In genomic region chr10:73819513-73820093, GRCh38 we compare ENCODE assay signal across 10 cellular contexts. TPM values are rescaled to one million over a fixed set of nuclear protein-coding genes. Genes with fewer than 3 reads are reported as not detected.
DNase-seq lines count a peak whose midpoint lies in the region; ATAC-seq and TF ChIP-seq lines count a peak whose summit lies in the region.
"Had no signal": no experiment of that assay in that cellular context is flagged by ENCODE, and none has a peak within 500 bp of the region (broad histone marks: within the 10 kb centered on the region; RNA-seq: fewer than 3 reads in every experiment).

No MANE protein-coding gene starts in this region.

- no peak overlapping the region for H3K4me3 ChIP-seq in Peyer's patch
- H3K4me3 ChIP-seq in esophagus squamous epithelium = peak overlapping the region in 1 of 4 donors; percentile 6
- peak overlapping the region in 1 of 2 donors; percentile 39 for H3K4me3 ChIP-seq in mucosa of rectum (ENCODE audit: low read length in 2 of 2)

- TF ChIP-seq POLR2A in Peyer's patch (IDR thresholded peaks at IDR 0.05) (no peak), esophagus squamous epithelium (IDR thresholded peaks at IDR 0.05) (no peak), GM18505 (IDR thresholded peaks at IDR 0.05; ENCODE audit: borderline replicate concordance, extremely low read depth, insufficient read depth, insufficient read length) (no peak)

- H3K4me3 Mint-ChIP-seq in stimulated activated memory B cell treated with anti-CD40 and anti-IgM and Interleukin-4, amounts not matched to agents 10 μg/mL and 1 μg/mL and 100 μg/mL, for 72 hours = no peak overlapping the region

- no peaks in the 10 kb centered on the region for H3K27me3 ChIP-seq in Peyer's patch
- no peaks in the 10 kb centered on the region for H3K27me3 ChIP-seq in esophagus squamous epithelium
- H3K27me3 ChIP-seq in mucosa of rectum (ENCODE audit: control insufficient read depth in 2 of 2, insufficient read depth in 2 of 2, low read length in 2 of 2) = no peaks in the 10 kb centered on the region

- no peaks in the 10 kb centered on the region for H3K9me3 Mint-ChIP-seq in stimulated activated memory B cell treated with anti-CD40 and anti-IgM and Interleukin-4, amounts not matched to agents 10 μg/mL and 1 μg/mL and 100 μg/mL, for 72 hours

- H3K36me3 Mint-ChIP-seq in stimulated activated memory B cell treated with anti-CD40 and anti-IgM and Interleukin-4, amounts not matched to agents 10 μg/mL and 1 μg/mL and 100 μg/mL, for 72 hours = peaks cover 32% of the 10 kb centered on the region

- H3K4me1 Mint-ChIP-seq in stimulated activated memory B cell treated with anti-CD40 and anti-IgM and Interleukin-4, amounts not matched to agents 10 μg/mL and 1 μg/mL and 100 μg/mL, for 72 hours = no peaks in the 10 kb centered on the region

- DNase-seq in Peyer's patch (peak in 2 of 3 donors; percentile 63 to 79), esophagus squamous epithelium (lab: John Stamatoyannopoulos, UW) (no peak), DMS153 (lab: John Stamatoyannopoulos, UW) (no peak), GM19238 (ENCODE audit: insufficient read length, low spot score) (no peak)
- DNase-seq: kidney glomerular epithelial cell, NCI-H1694 treated with DMSO at 0.1 percent for 48 hours had no signal

- peak overlapping the region; percentile 14 to 60 for H3K9ac ChIP-seq in mucosa of rectum (ENCODE audit: low read depth in 1 of 2, low read length in 2 of 2)

- no peak for ATAC-seq in GM18505 (IDR thresholded peaks at IDR 0.05; ENCODE audit: unreplicated experiment)
- no peak for ATAC-seq in stimulated activated memory B cell treated with anti-CD40 and anti-IgM and Interleukin-4, amounts not matched to agents 10 μg/mL and 1 μg/mL and 100 μg/mL, for 72 hours

- H3K27me3 Mint-ChIP-seq in stimulated activated memory B cell treated with anti-CD40 and anti-IgM and Interleukin-4, amounts not matched to agents 10 μg/mL and 1 μg/mL and 100 μg/mL, for 72 hours = no peaks in the 10 kb centered on the region

- WGBS in esophagus squamous epithelium, 2 donors = 39 to 83% methylated on average over 1 to 2 of the region's 20 CpGs

- TF ChIP-seq CTCF in 22Rv1 (IDR thresholded peaks at IDR 0.05) (peak; percentile 73), Peyer's patch (IDR thresholded peaks at IDR 0.05) (peak in 2 of 6 experiments; percentile 5 to 7), esophagus squamous epithelium (IDR thresholded peaks at IDR 0.05) (peak in 2 of 6 experiments; percentile 12 to 20)

- peak overlapping the region; percentile 50 for H3K27ac ChIP-seq in 22Rv1
- peak overlapping the region in 1 of 4 donors; percentile 40 for H3K27ac ChIP-seq in Peyer's patch
- peak overlapping the region; percentile 59 to 76 (median 71) for H3K27ac ChIP-seq in esophagus squamous epithelium
- peak overlapping the region; percentile 17 to 55 for H3K27ac ChIP-seq in mucosa of rectum (ENCODE audit: low read depth in 2 of 2, low read length in 2 of 2)

- H3K4me1 ChIP-seq in Peyer's patch (peaks cover 0 to 10% (median 0%) of the 10 kb centered on the region in 4 donors), esophagus squamous epithelium (peaks cover 19 to 70% (median 38%) of the 10 kb centered on the region in 3 donors), mucosa of rectum (ENCODE audit: control insufficient read depth in 2 of 2, insufficient read depth in 2 of 2, low read length in 2 of 2) (peaks cover 6 to 12% of the 10 kb centered on the region in 2 donors)

- H3K27ac Mint-ChIP-seq in stimulated activated memory B cell treated with anti-CD40 and anti-IgM and Interleukin-4, amounts not matched to agents 10 μg/mL and 1 μg/mL and 100 μg/mL, for 72 hours = no peak overlapping the region

- H3K36me3 ChIP-seq in Peyer's patch (peaks cover 0 to 81% (median 0%) of the 10 kb centered on the region in 3 donors), esophagus squamous epithelium (peaks cover 3 to 84% (median 14%) of the 10 kb centered on the region in 3 donors), mucosa of rectum (ENCODE audit: control insufficient read depth in 2 of 2, insufficient read depth in 2 of 2, low read length in 2 of 2) (peaks cover 25 to 44% of the 10 kb centered on the region in 2 donors)

- no peaks in the 10 kb centered on the region for H3K9me3 ChIP-seq in Peyer's patch
- H3K9me3 ChIP-seq in esophagus squamous epithelium = no peaks in the 10 kb centered on the region
- no peaks in the 10 kb centered on the region for H3K9me3 ChIP-seq in mucosa of rectum (ENCODE audit: control insufficient read depth in 2 of 2, low read length in 2 of 2)

- intact Hi-C loops in esophagus squamous epithelium (cut with DNase I) = no loop called here

RNA-seq across cellular contexts. Expression of gene NDST2, which starts 8.2 kb away (rescaled TPM):
- total RNA-seq in Peyer's patch (10 to 100 TPM; 16.5 to 39.1 (median 27.7) TPM), esophagus squamous epithelium (10 to 100 TPM; 20.6 to 30.3 (median 22.3) TPM)

RNA-seq across cellular contexts. Expression of gene ZSWIM8, which starts 34.2 kb away (rescaled TPM):
- total RNA-seq in Peyer's patch (100 to 1,000 TPM in 3 of 4 donors, 10 to 100 TPM in 1; 87.5 to 345 (median 187) TPM), esophagus squamous epithelium (100 to 1,000 TPM in 1 of 4 donors, 10 to 100 TPM in 3; 33.3 to 116 (median 83.9) TPM)

RNA-seq across cellular contexts. Expression of gene CHCHD1, which starts 37.8 kb away (rescaled TPM):
- 10 to 100 TPM in 3 of 4 donors, 1 to 10 TPM in 1; 9.9 to 36.8 (median 20.9) TPM for total RNA-seq in Peyer's patch
- total RNA-seq in esophagus squamous epithelium = 10 to 100 TPM; 21.4 to 41.1 (median 32.8) TPM

RNA-seq across cellular contexts. Expression of gene CAMK2G, which starts 54.8 kb away (rescaled TPM):
- total RNA-seq in Peyer's patch = 100 to 1,000 TPM in 3 of 4 donors, 10 to 100 TPM in 1; 34.7 to 159 (median 110) TPM
- 10 to 100 TPM; 15.5 to 37.0 (median 28.6) TPM for total RNA-seq in esophagus squamous epithelium

Comparison
In these comparisons a context has a peak if more than half of its experiments do, and no peak if none do; other contexts are left out.
1. DNase-seq: peak in Peyer's patch (2 of 3); none in esophagus squamous epithelium (single experiment), DMS153 (single experiment) and GM19238 (single experiment).